In the genomic region with DNA sequence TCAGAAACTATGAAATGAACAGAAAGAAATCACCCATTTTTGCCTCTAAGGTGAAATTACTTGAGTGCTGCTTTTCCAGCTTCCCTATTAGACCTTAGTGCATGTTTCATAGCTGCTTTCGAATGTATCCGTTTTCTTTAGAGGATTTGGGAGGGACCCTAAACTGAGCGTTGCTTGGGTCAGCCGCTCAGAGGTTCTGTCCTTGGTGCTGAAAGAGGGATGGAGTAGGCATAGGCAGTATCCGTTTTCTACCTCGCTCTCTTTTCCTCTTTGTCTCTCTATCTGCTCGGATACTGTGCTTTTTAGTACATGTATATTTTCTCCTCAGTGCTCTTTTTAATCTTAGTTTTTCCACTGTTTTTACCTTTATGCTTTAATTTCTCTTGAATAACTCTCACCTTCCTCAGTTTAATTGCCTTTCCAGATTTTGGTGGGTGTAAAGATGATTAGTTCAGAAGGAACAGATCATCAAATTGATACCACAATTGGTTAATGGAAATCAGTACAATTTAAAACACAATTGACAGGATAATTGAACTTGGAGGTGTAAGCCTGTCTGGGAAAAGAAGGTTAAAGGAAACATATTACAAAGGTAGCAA, we compare ENCODE assay signal across 9 cellular contexts. TPM values are rescaled to one million over a fixed set of nuclear protein-coding genes. Genes with fewer than 3 reads are reported as not detected.
DNase-seq lines count a peak whose midpoint lies in the region; ATAC-seq and TF ChIP-seq lines count a peak whose summit lies in the region.
"Had no signal": no experiment of that assay in that cellular context is flagged by ENCODE, and none has a peak within 500 bp of the region (broad histone marks: within the 10 kb centered on the region; RNA-seq: fewer than 3 reads in every experiment).

A gene (minus strand): TSS at position 283 of the 599 bp plus-strand sequence. CDS start 7,060 bp downstream, outside the sequence.

- no peak within 1 kb of the TSS for H2BK5ac ChIP-seq in IMR-90 (ENCODE audit: low read depth, low read length, poor library complexity, severe bottlenecking)

- H4K5ac ChIP-seq in IMR-90 (ENCODE audit: low read depth, low read length) = no peak within 1 kb of the TSS

- no peak within 1 kb of the TSS for H4K91ac ChIP-seq in IMR-90 (ENCODE audit: insufficient read depth, low read depth, low read length)

- H3K9me3 ChIP-seq in Caco-2 (no peaks in the 10 kb centered on the region), IMR-90 (ENCODE audit: control insufficient read depth, insufficient read depth, low read length) (no peaks in the 10 kb centered on the region), adipocyte (ENCODE audit: control insufficient read depth, low read length) (peaks cover under 1% of the 10 kb centered on the region), stomach (no peaks in the 10 kb centered on the region)

- H3K4me2 ChIP-seq in IMR-90 (ENCODE audit: low read depth, low read length) = no peak within 1 kb of the TSS

- POLR2A ChIA-PET in Caco-2 (lab: Charles Lee) (no interaction called here), IMR-90 (lab: Charles Lee; ENCODE audit: unreplicated experiment) (no interaction called here)

- H2AFZ ChIP-seq in IMR-90 (replicated peaks; ENCODE audit: low read length, poor library complexity) = no peak within 1 kb of the TSS

- H2BK120ac ChIP-seq in IMR-90 (ENCODE audit: low read depth, low read length) = no peak within 1 kb of the TSS

- no peak for TF ChIP-seq RAD21 in IMR-90 (IDR thresholded peaks at IDR 0.05; ENCODE audit: low read length)

- H3K4me3 Mint-ChIP-seq in Caco-2 (ENCODE audit: unreplicated experiment) (no peak within 1 kb of the TSS), CD14-positive monocyte (no peak within 1 kb of the TSS)

- H2AK5ac ChIP-seq in IMR-90 (ENCODE audit: low read depth, low read length) = no peak within 1 kb of the TSS

- H2BK15ac ChIP-seq in IMR-90 (ENCODE audit: low read depth, low read length) = no peak within 1 kb of the TSS

- no peaks in the 10 kb centered on the region for H3K36me3 ChIP-seq in Caco-2 (ENCODE audit: control insufficient read depth, insufficient read depth, low read length)
- no peaks in the 10 kb centered on the region for H3K36me3 ChIP-seq in IMR-90 (ENCODE audit: control insufficient read depth, insufficient read depth, low read length)
- H3K36me3 ChIP-seq in adipocyte (ENCODE audit: control insufficient read depth, insufficient read depth, low read length, severe bottlenecking) = no peaks in the 10 kb centered on the region
- H3K36me3 ChIP-seq in stomach = no peaks in the 10 kb centered on the region

- H3K4ac ChIP-seq in IMR-90 (ENCODE audit: low read depth, low read length) = no peak within 1 kb of the TSS

- no peak within 1 kb of the TSS for H2AK9ac ChIP-seq in IMR-90 (replicated peaks; ENCODE audit: low read depth, low read length, poor library complexity)

- peak; percentile 64; the same call in 1 of the 2 replicates for ATAC-seq in IMR-90 (ENCODE audit: low read depth)
- ATAC-seq in HG03159 (IDR thresholded peaks at IDR 0.05; ENCODE audit: unreplicated experiment) = no peak

- no peaks in the 10 kb centered on the region for H3K79me1 ChIP-seq in IMR-90 (ENCODE audit: low read depth in 1 of 2, low read length in 2 of 2)

- TF ChIP-seq CTCF in Caco-2 (IDR thresholded peaks at IDR 0.05; ENCODE audit: insufficient read depth in 1 of 2, low read depth in 1 of 2, low read length in 1 of 2, severe bottlenecking in 1 of 2, unreplicated experiment in 1 of 2) = no peak
- no peak for TF ChIP-seq CTCF in IMR-90 (conservative IDR thresholded peaks at IDR 0.05; ENCODE audit: low read depth, low read length)
- no peak for TF ChIP-seq CTCF in stomach (IDR thresholded peaks at IDR 0.05)
- TF ChIP-seq CTCF in CD14-positive monocyte (IDR thresholded peaks at IDR 0.05) = no peak

- H3K18ac ChIP-seq in IMR-90 (ENCODE audit: low read depth, low read length) = no peak within 1 kb of the TSS

- no peaks in the 10 kb centered on the region for H4K20me1 ChIP-seq in IMR-90 (ENCODE audit: insufficient read depth, low read length)

- intact Hi-C loops in Caco-2 (cut with micrococcal nuclease; ENCODE audit: unreplicated experiment) (loop anchor here (1.0 kb wide), 1 partner anchor 27 kb away; no protein-coding TSS in a partner anchor), IMR-90 (cut with micrococcal nuclease) (no loop called here), stomach (cut with DNase I; ENCODE audit: low total_unique reads) (no loop called here), CD14-positive monocyte (cut with micrococcal nuclease) (no loop called here)

- no peak within 1 kb of the TSS for H3K14ac ChIP-seq in IMR-90 (replicated peaks; ENCODE audit: low read depth, low read length)

- H3K4me1 ChIP-seq in Caco-2 (no peaks in the 10 kb centered on the region), IMR-90 (ENCODE audit: control insufficient read depth, insufficient read depth, low read length) (no peaks in the 10 kb centered on the region), adipocyte (ENCODE audit: control insufficient read depth, insufficient read depth, low read length) (no peaks in the 10 kb centered on the region), stomach (no peaks in the 10 kb centered on the region)

- dilution Hi-C loops in IMR-90 (cut with HindIII; ENCODE audit: low sequenced_read_pairs, unreplicated experiment) = no loop called here

- H3K4me1 Mint-ChIP-seq in Caco-2 (ENCODE audit: low read depth, unreplicated experiment) (no peaks in the 10 kb centered on the region), CD14-positive monocyte (no peaks in the 10 kb centered on the region)

- in situ Hi-C loops in IMR-90 (cut with MboI; ENCODE audit: low sequenced_read_pairs) = no loop called here

- no peaks in the 10 kb centered on the region for H3K9me1 ChIP-seq in IMR-90 (ENCODE audit: insufficient read depth, low read length)

- no peak within 1 kb of the TSS for H3K56ac ChIP-seq in IMR-90 (ENCODE audit: extremely low read depth, insufficient read depth, low read length)

- no peak within 1 kb of the TSS for H2BK20ac ChIP-seq in IMR-90 (ENCODE audit: low read depth, low read length)

- H3K27me3 ChIP-seq in Caco-2 (replicated peaks; ENCODE audit: control insufficient read depth, insufficient read depth, low read length) (no peaks in the 10 kb centered on the region; the same call in 1 of the 2 replicates), IMR-90 (ENCODE audit: control insufficient read depth, insufficient read depth, low read length) (peaks cover 1% of the 10 kb centered on the region; the same call in 1 of the 2 replicates), adipocyte (replicated peaks; ENCODE audit: control insufficient read depth, insufficient read depth, low read length) (peaks cover 9% of the 10 kb centered on the region), stomach (peaks cover 0 to 3% (median 0%) of the 10 kb centered on the region in 3 donors)

- no peaks in the 10 kb centered on the region for H3K36me3 Mint-ChIP-seq in Caco-2 (ENCODE audit: insufficient read depth, unreplicated experiment)
- no peaks in the 10 kb centered on the region for H3K36me3 Mint-ChIP-seq in CD14-positive monocyte

- H3K23ac ChIP-seq in IMR-90 (ENCODE audit: low read depth, low read length) = no peak within 1 kb of the TSS

- BruUV-seq in Caco-2 (replicated peaks; lab: Mats Ljungman, UMichigan) (no TSS peak), IMR-90 (replicated peaks; lab: Mats Ljungman, UMichigan) (no TSS peak)

- H3K9ac ChIP-seq in IMR-90 (ENCODE audit: low read depth, low read length) (no peak within 1 kb of the TSS), adipocyte (ENCODE audit: low read length) (no peak within 1 kb of the TSS)

- no peak within 1 kb of the TSS for H3K27ac Mint-ChIP-seq in Caco-2 (ENCODE audit: unreplicated experiment)
- H3K27ac Mint-ChIP-seq in CD14-positive monocyte = peak within 1 kb of the TSS in 1 of 7 donors; percentile 68

- H3K27me3 Mint-ChIP-seq in Caco-2 (ENCODE audit: insufficient read depth, unreplicated experiment) (peaks cover 9% of the 10 kb centered on the region), CD14-positive monocyte (ENCODE audit: low read depth in 3 of 3) (peaks cover 0 to 5% (median 5%) of the 10 kb centered on the region in 3 donors)

- TF ChIP-seq POLR2A in IMR-90 (IDR thresholded peaks at IDR 0.05; ENCODE audit: low read depth, low read length) (no peak), stomach (IDR thresholded peaks at IDR 0.05) (no peak)

- CTCF ChIA-PET in Caco-2 (lab: Charles Lee) = no interaction called here
- CTCF ChIA-PET in IMR-90 (lab: Yijun Ruan, JAX) = interaction anchor here (0.7 kb wide), 1 partner anchor 15 kb away, joined by 3 read pairs; no protein-coding TSS in a partner anchor

- no peak within 1 kb of the TSS for H3K4me3 ChIP-seq in Caco-2 (ENCODE audit: low read depth, low read length)
- H3K4me3 ChIP-seq in IMR-90 (ENCODE audit: insufficient read depth, low read depth, low read length) = no peak within 1 kb of the TSS
- no peak within 1 kb of the TSS for H3K4me3 ChIP-seq in adipocyte (ENCODE audit: low read length)
- no peak within 1 kb of the TSS for H3K4me3 ChIP-seq in stomach

- H4K8ac ChIP-seq in IMR-90 (ENCODE audit: low read depth in 2 of 2, low read length in 2 of 2) = no peak within 1 kb of the TSS

- no peaks in the 10 kb centered on the region for H3K9me3 Mint-ChIP-seq in Caco-2 (ENCODE audit: unreplicated experiment)
- H3K9me3 Mint-ChIP-seq in CD14-positive monocyte = no peaks in the 10 kb centered on the region

- no peak for TF ChIP-seq EP300 in stomach (IDR thresholded peaks at IDR 0.05)

- H3K27ac ChIP-seq in IMR-90 (ENCODE audit: insufficient read depth, low read length) (no peak within 1 kb of the TSS), stomach (no peak within 1 kb of the TSS)

- WGBS in IMR-90 (ENCODE audit: extremely low coverage in 2 of 2, insufficient read length in 1 of 2), 2 experiments = no CpG with 5 or more reads among the region's 7 CpGs
- 6 to 13% (median 10%) methylated on average over 7 of the region's 7 CpGs for WGBS in stomach, 5 donors

- peak; percentile 37 to 58 for DNase-seq in Caco-2
- DNase-seq in IMR-90 = peak; percentile 44
- peak; percentile 67 for DNase-seq in adipocyte (ENCODE audit: low read depth)
- peak; percentile 31 for DNase-seq in iris pigment epithelial cell (ENCODE audit: low read depth)
- DNase-seq in NCI-H446 (lab: John Stamatoyannopoulos, UW) = no peak
- no peak for DNase-seq in stomach
- no peak for DNase-seq in CD14-positive monocyte (ENCODE audit: low spot score)

TF ChIP-seq in IMR-90, 13 proteins besides CTCF, POLR2A, EP300 and RAD21:
- TF ChIP-seq NFE2L2 (IDR thresholded peaks at IDR 0.05; ENCODE audit: low read depth, low read length) (no peak), RCOR1 (IDR thresholded peaks at IDR 0.05; ENCODE audit: insufficient replicate concordance, low read length) (no peak)

RNA-seq across cellular contexts. Expression of the gene that starts here (rescaled TPM):
- not detected in 2 replicates for total RNA-seq in Caco-2 (2022)
- total RNA-seq in IMR-90 (2012; rRNA removed) = not detected in 2 replicates
- not detected in 2 replicates for polyA plus RNA-seq in IMR-90 (2012; rRNA removed)
- not detected in 2 replicates for polyA plus RNA-seq in IMR-90 (2012; cell fraction: cytosol; rRNA removed)
- not detected in 2 replicates for polyA plus RNA-seq in IMR-90 (2012; cell fraction: nucleus; rRNA removed; ENCODE audit: low replicate concordance)
- not detected for total RNA-seq in stomach
- polyA plus RNA-seq in stomach = not detected
- polyA plus RNA-seq in CD14-positive monocyte = not detected
- polyA plus RNA-seq: keratinocyte had no signal

Comparison
In these comparisons a context has a peak if more than half of its experiments do, and no peak if none do; other contexts are left out.
1. Peak in DNase-seq in Caco-2; RNA of the gene not detected or under 1 TPM.
2. Peak in DNase-seq and ATAC-seq in IMR-90; RNA of the gene not detected or under 1 TPM.
3. DNase-seq: peak in adipocyte (single experiment) and iris pigment epithelial cell (single experiment); none in NCI-H446 (0 of 2), stomach (single experiment) and CD14-positive monocyte (single experiment).